Comparison of ENCODE assay signal across 10 cellular contexts in genomic region chr11:10326080-10326964, GRCh38. TPM values are rescaled to one million over a fixed set of nuclear protein-coding genes. Genes with fewer than 3 reads are reported as not detected.
A peak's percentile ranks its signal among the peaks of the same experiment; 100 is the strongest.
DNase-seq lines count a peak whose midpoint lies in the region; ATAC-seq, FAIRE-seq and TF ChIP-seq lines count a peak whose summit lies in the region.
"Had no signal": no experiment of that assay in that cellular context is flagged by ENCODE, and none has a peak within 500 bp of the region (broad histone marks: within the 10 kb centered on the region; RNA-seq: fewer than 3 reads in every experiment).

No MANE protein-coding gene starts in this region.

- CTCF ChIA-PET in endothelial cell of umbilical vein (lab: Charles Lee) = interaction anchor here (0.7 to 8.8 kb wide), 16 partner anchors 10 to 687 kb away, joined by 3 to 203 read pairs (median 4); partner anchors contain the start of gene ADM
- CTCF ChIA-PET in naive thymus-derived CD4-positive, alpha-beta T cell (lab: Charles Lee) = no interaction called here

- no peaks in the 10 kb centered on the region for H4K20me1 ChIP-seq in endothelial cell of umbilical vein (replicated peaks; ENCODE audit: control insufficient read depth, extremely low read depth, insufficient read depth, low read length)

- dilution Hi-C loops in endothelial cell of umbilical vein (cut with MboI; ENCODE audit: extremely low pct_ligation_motif_present, low sequenced_read_pairs) = no loop called here

- H3K4me2 ChIP-seq in endothelial cell of umbilical vein (ENCODE audit: insufficient read depth, low read length) = peak overlapping the region; percentile 19

- no peaks in the 10 kb centered on the region for H3K9me3 Mint-ChIP-seq in naive thymus-derived CD4-positive, alpha-beta T cell

- H3K27me3 ChIP-seq in endothelial cell of umbilical vein (ENCODE audit: control insufficient read depth in 2 of 2, insufficient read depth in 2 of 2, low read length in 2 of 2) = no peaks in the 10 kb centered on the region
- H3K27me3 ChIP-seq in upper lobe of left lung = no peaks in the 10 kb centered on the region
- no peaks in the 10 kb centered on the region for H3K27me3 ChIP-seq in naive thymus-derived CD4-positive, alpha-beta T cell (ENCODE audit: control insufficient read depth in 2 of 2, insufficient read depth in 2 of 2, low read length in 2 of 2)

- POLR2A ChIA-PET in endothelial cell of umbilical vein (lab: Charles Lee) = interaction anchor here (1.1 to 2.8 kb wide), 4 partner anchors 17 to 567 kb away, joined by 3 to 13 read pairs (median 6); partner anchors contain the start of genes ADM and CTR9
- POLR2A ChIA-PET in naive thymus-derived CD4-positive, alpha-beta T cell (lab: Charles Lee) = no interaction called here

- H3K4me1 Mint-ChIP-seq in naive thymus-derived CD4-positive, alpha-beta T cell = peaks cover 0 to 6% (median 0%) of the 10 kb centered on the region in 7 donors

- H3K9me3 ChIP-seq in endothelial cell of umbilical vein (replicated peaks; ENCODE audit: control insufficient read depth, insufficient read depth, low read length) (no peaks in the 10 kb centered on the region), upper lobe of left lung (no peaks in the 10 kb centered on the region)
- no peaks in the 10 kb centered on the region for H3K9me3 ChIP-seq in naive thymus-derived CD4-positive, alpha-beta T cell (ENCODE audit: control insufficient read depth in 2 of 3, low read length in 3 of 3)

- WGBS in upper lobe of left lung, 2 donors = 34 to 50% methylated on average over 1 to 2 of the region's 2 CpGs

- no peak overlapping the region for H2AFZ ChIP-seq in endothelial cell of umbilical vein (ENCODE audit: low read depth, low read length)

- TF ChIP-seq CTCF in endothelial cell of umbilical vein (IDR thresholded peaks at IDR 0.05; ENCODE audit: extremely low read depth in 1 of 2, insufficient read depth in 1 of 2, low read depth in 1 of 2, low read length in 2 of 2) = no peak
- TF ChIP-seq CTCF in upper lobe of left lung (IDR thresholded peaks at IDR 0.05) = no peak

- peaks cover 4 to 33% (median 8%) of the 10 kb centered on the region in 5 donors for H3K27me3 Mint-ChIP-seq in naive thymus-derived CD4-positive, alpha-beta T cell

- H3K4me3 Mint-ChIP-seq in naive thymus-derived CD4-positive, alpha-beta T cell = no peak overlapping the region

- TF ChIP-seq POLR2A in endothelial cell of umbilical vein (IDR thresholded peaks at IDR 0.05; ENCODE audit: low read depth, low read length) (no peak), upper lobe of left lung (IDR thresholded peaks at IDR 0.05) (no peak)

- H3K9me1 ChIP-seq in endothelial cell of umbilical vein (replicated peaks; ENCODE audit: control insufficient read depth, extremely low read depth, insufficient read depth, low read length) = no peaks in the 10 kb centered on the region

- H3K9ac ChIP-seq in endothelial cell of umbilical vein (replicated peaks; ENCODE audit: extremely low read depth, insufficient read depth, low read length) = peak overlapping the region; percentile 11

- TSS peak; percentile 24 for BruUV-seq in endothelial cell of umbilical vein (replicated peaks; lab: Mats Ljungman, UMichigan)

- DNase-seq in NCI-H146 (lab: John Stamatoyannopoulos, UW) (peak; percentile 95), endothelial cell of umbilical vein (ENCODE audit: low read depth, low spot score) (peak; percentile 79), midbrain (lab: John Stamatoyannopoulos, UW) (peak; percentile 42), upper lobe of left lung (peak in 1 of 2 donors; percentile 36), iPS-NIHi7 (ENCODE audit: extremely low spot score) (no peak), HK-2 (ENCODE audit: unreplicated experiment) (no peak)
- DNase-seq in naive thymus-derived CD4-positive, alpha-beta T cell = no peak
- DNase-seq: islet precursor cell; NCI-H526; stimulated activated naive CD4-positive, alpha-beta T cell had no signal

- intact Hi-C loops in endothelial cell of umbilical vein (cut with micrococcal nuclease) = loop anchor here (5.0 to 10.0 kb wide), 3 partner anchors 759 to 1312 kb away; no protein-coding TSS in a partner anchor
- intact Hi-C loops in naive thymus-derived CD4-positive, alpha-beta T cell (cut with micrococcal nuclease) = no loop called here

- H3K4me1 ChIP-seq in endothelial cell of umbilical vein (ENCODE audit: control insufficient read depth, extremely low read depth, insufficient read depth, low read length) (peaks cover 78% of the 10 kb centered on the region), upper lobe of left lung (peaks cover 33 to 55% (median 47%) of the 10 kb centered on the region in 4 donors)
- no peaks in the 10 kb centered on the region for H3K4me1 ChIP-seq in naive thymus-derived CD4-positive, alpha-beta T cell (ENCODE audit: control insufficient read depth in 2 of 2, insufficient read depth in 2 of 2, low read length in 2 of 2)

- H3K36me3 ChIP-seq in endothelial cell of umbilical vein (ENCODE audit: control insufficient read depth in 2 of 2, extremely low read depth in 1 of 2, insufficient read depth in 2 of 2, low read length in 2 of 2) (no peaks in the 10 kb centered on the region), upper lobe of left lung (no peaks in the 10 kb centered on the region)
- H3K36me3 ChIP-seq in naive thymus-derived CD4-positive, alpha-beta T cell (ENCODE audit: control insufficient read depth in 2 of 3, insufficient read depth in 3 of 3, low read length in 3 of 3) = no peaks in the 10 kb centered on the region

- no peaks in the 10 kb centered on the region for H3K79me2 ChIP-seq in endothelial cell of umbilical vein (ENCODE audit: control insufficient read depth, insufficient read depth, low read length)

- no peaks in the 10 kb centered on the region for H3K36me3 Mint-ChIP-seq in naive thymus-derived CD4-positive, alpha-beta T cell

- H3K4me3 ChIP-seq in endothelial cell of umbilical vein (replicated peaks in 1 of 3; ENCODE audit: insufficient read depth in 1 of 3, low read depth in 1 of 3, low read length in 3 of 3) (no peak overlapping the region), upper lobe of left lung (no peak overlapping the region)
- no peak overlapping the region for H3K4me3 ChIP-seq in naive thymus-derived CD4-positive, alpha-beta T cell (ENCODE audit: low read length)

- ATAC-seq in upper lobe of left lung (ENCODE audit: low FRiP score in 2 of 2) = no peak
- no peak for ATAC-seq in naive thymus-derived CD4-positive, alpha-beta T cell

- no peak for FAIRE-seq in endothelial cell of umbilical vein (lab: Jason Lieb, UNC)

- no peak overlapping the region for H3K27ac Mint-ChIP-seq in naive thymus-derived CD4-positive, alpha-beta T cell

- H3K27ac ChIP-seq in endothelial cell of umbilical vein (ENCODE audit: insufficient read depth, low read depth, low read length) (peak overlapping the region; percentile 68), upper lobe of left lung (peak overlapping the region; percentile 38 to 71 (median 56))
- no peak overlapping the region for H3K27ac ChIP-seq in naive thymus-derived CD4-positive, alpha-beta T cell (ENCODE audit: low read depth, low read length)

- no peak for TF ChIP-seq EP300 in upper lobe of left lung (IDR thresholded peaks at IDR 0.05)

TF ChIP-seq in endothelial cell of umbilical vein, 7 proteins besides CTCF, POLR2A, EP300 and RAD21:
- no peak for TF ChIP-seq POLR2AphosphoS5 (IDR thresholded peaks at IDR 0.05; ENCODE audit: insufficient read depth, low read depth, low read length)
- no peak for TF ChIP-seq GATA2 (IDR thresholded peaks at IDR 0.05; ENCODE audit: insufficient read depth, insufficient read length, low read depth, low read length)
- TF ChIP-seq EZH2 (IDR thresholded peaks at IDR 0.05; ENCODE audit: borderline replicate concordance, low read depth, low read length, severe bottlenecking) = no peak
- TF ChIP-seq JUN (IDR thresholded peaks at IDR 0.05; ENCODE audit: borderline replicate concordance, insufficient read depth, insufficient read length, low read depth) = no peak
- TF ChIP-seq FOS (IDR thresholded peaks at IDR 0.05; ENCODE audit: borderline replicate concordance, insufficient read depth, low read length) = no peak
- TF ChIP-seq MYC (IDR thresholded peaks at IDR 0.05; ENCODE audit: low read depth, low read length) = no peak
- no peak for TF ChIP-seq MAX (IDR thresholded peaks at IDR 0.05; ENCODE audit: insufficient read depth, insufficient read length)

RNA-seq across cellular contexts. Expression of gene ADM, which starts 21.4 kb away (rescaled TPM):
- total RNA-seq in endothelial cell of umbilical vein (36.7 and 45.3 TPM in 2 replicates), upper lobe of left lung (10 to 100 TPM; 20.4 to 54.3 (median 46.9) TPM)
- polyA plus RNA-seq in endothelial cell of umbilical vein = 40.0 and 55.5 TPM in 2 replicates
- polyA plus RNA-seq in endothelial cell of umbilical vein (2011; cell fraction: cytosol; rRNA removed) = 38.6 and 41.8 TPM in 2 replicates
- 49.5 and 61.8 TPM in 2 replicates for polyA plus RNA-seq in endothelial cell of umbilical vein (2011; cell fraction: nucleus; rRNA removed)
- 35.5 and 48.4 TPM in 2 replicates for polyA plus RNA-seq in endothelial cell of umbilical vein (2012)
- 40.7 and 47.6 TPM in 2 replicates for polyA minus RNA-seq in endothelial cell of umbilical vein
- 33.7 TPM for polyA minus RNA-seq in endothelial cell of umbilical vein (2011; cell fraction: cytosol; rRNA and poly(A)+ RNA removed)
- 21.9 and 33.6 TPM in 2 replicates for polyA minus RNA-seq in endothelial cell of umbilical vein (2011; cell fraction: nucleus; rRNA and poly(A)+ RNA removed)
- 10 to 100 TPM in 1 of 5 experiments, 1 to 10 TPM in 2, under 1 TPM in 2; 0.19 to 27.2 (median 3.8) TPM for total RNA-seq in naive thymus-derived CD4-positive, alpha-beta T cell
- not detected for polyA plus RNA-seq in naive thymus-derived CD4-positive, alpha-beta T cell

RNA-seq across cellular contexts. Expression of gene SBF2, which starts 32.3 kb away (rescaled TPM):
- total RNA-seq in endothelial cell of umbilical vein (36.7 and 42.4 TPM in 2 replicates), upper lobe of left lung (10 to 100 TPM; 22.2 to 54.5 (median 41.2) TPM)
- 15.4 and 17.3 TPM in 2 replicates for polyA plus RNA-seq in endothelial cell of umbilical vein
- polyA plus RNA-seq in endothelial cell of umbilical vein (2011; cell fraction: cytosol; rRNA removed) = 19.9 and 24.1 TPM in 2 replicates
- 53.1 and 58.4 TPM in 2 replicates for polyA plus RNA-seq in endothelial cell of umbilical vein (2011; cell fraction: nucleus; rRNA removed)
- polyA plus RNA-seq in endothelial cell of umbilical vein (2012) = 17.9 and 19.2 TPM in 2 replicates
- 58.1 and 80.1 TPM in 2 replicates for polyA minus RNA-seq in endothelial cell of umbilical vein
- 18.7 TPM for polyA minus RNA-seq in endothelial cell of umbilical vein (2011; cell fraction: cytosol; rRNA and poly(A)+ RNA removed)
- polyA minus RNA-seq in endothelial cell of umbilical vein (2011; cell fraction: nucleus; rRNA and poly(A)+ RNA removed) = 85.3 and 127 TPM in 2 replicates
- 10 to 100 TPM in 4 of 5 experiments, 1 to 10 TPM in 1; 8.5 to 35.2 (median 16.1) TPM for total RNA-seq in naive thymus-derived CD4-positive, alpha-beta T cell
- 1 to 10 TPM; 4.2 to 4.4 TPM for polyA plus RNA-seq in naive thymus-derived CD4-positive, alpha-beta T cell

Comparison
In these comparisons a context has a peak if more than half of its experiments do, and no peak if none do; other contexts are left out.
1. DNase-seq: peak in NCI-H146 (single experiment), endothelial cell of umbilical vein (single experiment) and midbrain (single experiment); none in naive thymus-derived CD4-positive, alpha-beta T cell (0 of 9), iPS-NIHi7 (single experiment) and HK-2 (single experiment).